8 cellular contexts compared by ENCODE assay signal in the genomic region with DNA sequence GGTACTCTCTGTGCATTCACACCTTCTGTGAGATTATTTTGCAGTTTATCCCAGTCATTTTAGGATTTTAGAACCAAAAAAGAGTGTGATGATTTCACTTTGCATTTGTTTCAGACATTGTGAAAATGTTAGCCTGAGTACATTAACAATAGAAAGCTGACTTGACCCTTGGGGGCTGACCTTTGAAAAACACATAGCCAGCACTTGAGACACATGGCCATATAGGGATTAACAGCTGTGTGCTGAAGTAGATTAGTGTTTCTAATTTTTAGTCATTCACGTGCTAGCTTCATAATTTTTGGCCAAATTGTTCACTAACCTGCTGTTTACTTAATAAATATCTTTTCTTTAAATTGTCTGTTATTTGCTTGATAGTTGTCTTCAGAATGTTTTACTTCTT. TPM values are rescaled to one million over a fixed set of nuclear protein-coding genes. Genes with fewer than 3 reads are reported as not detected.
DNase-seq lines count a peak whose midpoint lies in the region; ATAC-seq and TF ChIP-seq lines count a peak whose summit lies in the region.
"Had no signal": no experiment of that assay in that cellular context is flagged by ENCODE, and none has a peak within 500 bp of the region (broad histone marks: within the 10 kb centered on the region; RNA-seq: fewer than 3 reads in every experiment).

No MANE protein-coding gene starts in this region.

- no peak for ATAC-seq in GM21825 (IDR thresholded peaks at IDR 0.05; ENCODE audit: unreplicated experiment)
- ATAC-seq: left lobe of liver had no signal

- no peak overlapping the region for H3K9ac ChIP-seq in smooth muscle cell (ENCODE audit: low read depth)

- H3K4me3 ChIP-seq in HFF-Myc (replicated peaks; ENCODE audit: low read depth, low read length), result peak overlapping the region; percentile 64
- peak overlapping the region; percentile 16; the same call in 1 of the 2 replicates for H3K4me3 ChIP-seq in WI38 (ENCODE audit: low read depth, low read length)
- H3K4me3 ChIP-seq in fibroblast of pulmonary artery (replicated peaks; ENCODE audit: low read depth, low read length), result peak overlapping the region; percentile 92
- peak overlapping the region; percentile 82 for H3K4me3 ChIP-seq in smooth muscle cell

- H3K27ac ChIP-seq in smooth muscle cell (ENCODE audit: low read depth), result peak overlapping the region; percentile 82

- peaks cover 79% of the 10 kb centered on the region for H3K79me2 ChIP-seq in smooth muscle cell (ENCODE audit: low read depth)

- H3K9me3 ChIP-seq in smooth muscle cell (replicated peaks; ENCODE audit: low read depth), result no peaks in the 10 kb centered on the region

- H3K36me3 ChIP-seq in smooth muscle cell (ENCODE audit: low read depth), result no peaks in the 10 kb centered on the region

- peaks cover 10% of the 10 kb centered on the region for H3F3A ChIP-seq in smooth muscle cell (ENCODE audit: low read depth)

- no peak overlapping the region for H2AFZ ChIP-seq in smooth muscle cell (ENCODE audit: low read depth)

- H3K4me2 ChIP-seq in smooth muscle cell, result peak overlapping the region; percentile 98

- peaks cover 77% of the 10 kb centered on the region for H4K20me1 ChIP-seq in smooth muscle cell (ENCODE audit: low read depth)

- 17% methylated on average over 1 of the region's 1 CpG for WGBS in smooth muscle cell (ENCODE audit: low lambda C conversion rate)

- H3K4me1 ChIP-seq in smooth muscle cell (ENCODE audit: low read depth), result peaks cover 43% of the 10 kb centered on the region

- DNase-seq in HFF-Myc (ENCODE audit: extremely low read depth, low read depth) (no peak), fibroblast of pulmonary artery (ENCODE audit: low read depth) (no peak), smooth muscle cell (lab: John Stamatoyannopoulos, UW; ENCODE audit: unreplicated experiment) (no peak), foreskin melanocyte (no peak), GM03348 (ENCODE audit: low spot score) (no peak)

- TF ChIP-seq CTCF in HFF-Myc (IDR thresholded peaks at IDR 0.05; ENCODE audit: low read depth, low read length, missing control alignments) (no peak), WI38 (IDR thresholded peaks at IDR 0.05; ENCODE audit: low read depth, low read length) (no peak), fibroblast of pulmonary artery (IDR thresholded peaks at IDR 0.05; ENCODE audit: low read length, missing control alignments) (no peak), smooth muscle cell (IDR thresholded peaks at IDR 0.05; ENCODE audit: borderline replicate concordance, insufficient read depth, poor library complexity, severe bottlenecking) (no peak)

- no peaks in the 10 kb centered on the region for H3K27me3 ChIP-seq in smooth muscle cell (ENCODE audit: low read depth)

RNA-seq across cellular contexts. Expression of a gene that starts 3.5 kb away (rescaled TPM):
- 41.4 and 50.0 TPM in 2 replicates for total RNA-seq in smooth muscle cell
- 13.0 and 15.7 TPM in 2 replicates for polyA plus RNA-seq in smooth muscle cell

RNA-seq across cellular contexts. Expression of a gene that starts 51.5 kb away (rescaled TPM):
- 11.5 and 15.2 TPM in 2 replicates for total RNA-seq in smooth muscle cell
- 2.5 and 3.0 TPM in 2 replicates for polyA plus RNA-seq in smooth muscle cell

Comparison
In these comparisons a context has a peak if more than half of its experiments do, and no peak if none do; other contexts are left out.
1. H3K4me3 ChIP-seq: peak in every context shown above with its lines; median percentile 92 in fibroblast of pulmonary artery; 82 in smooth muscle cell; 64 in HFF-Myc; 16 in WI38.